2 cellular contexts compared by ENCODE assay signal in the genomic region with DNA sequence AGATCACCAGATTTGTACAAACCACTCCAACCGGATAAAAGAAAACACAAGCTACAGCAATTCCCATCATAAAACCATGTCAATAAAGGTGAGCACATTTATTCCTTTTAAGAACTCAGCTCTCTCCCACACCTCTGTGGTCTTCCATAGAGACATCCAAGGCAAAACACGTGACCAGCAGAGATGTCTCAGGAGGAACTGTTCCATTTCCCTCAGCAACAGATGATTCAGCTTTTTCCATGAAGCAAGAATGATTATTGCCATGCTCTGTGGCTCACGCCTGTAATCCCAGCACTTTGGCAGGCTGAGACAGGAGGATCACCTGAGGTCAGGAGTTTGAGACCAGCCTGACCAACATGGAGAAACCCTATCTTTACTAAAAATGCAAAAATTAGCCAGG.
TF ChIP-seq lines count a peak whose summit lies in the region.

No MANE protein-coding gene starts in this region.

TF ChIP-seq in GM23338, 12 proteins besides CTCF, POLR2A, EP300 and RAD21 (continues in another document):
- TF ChIP-seq, protein P1, sequence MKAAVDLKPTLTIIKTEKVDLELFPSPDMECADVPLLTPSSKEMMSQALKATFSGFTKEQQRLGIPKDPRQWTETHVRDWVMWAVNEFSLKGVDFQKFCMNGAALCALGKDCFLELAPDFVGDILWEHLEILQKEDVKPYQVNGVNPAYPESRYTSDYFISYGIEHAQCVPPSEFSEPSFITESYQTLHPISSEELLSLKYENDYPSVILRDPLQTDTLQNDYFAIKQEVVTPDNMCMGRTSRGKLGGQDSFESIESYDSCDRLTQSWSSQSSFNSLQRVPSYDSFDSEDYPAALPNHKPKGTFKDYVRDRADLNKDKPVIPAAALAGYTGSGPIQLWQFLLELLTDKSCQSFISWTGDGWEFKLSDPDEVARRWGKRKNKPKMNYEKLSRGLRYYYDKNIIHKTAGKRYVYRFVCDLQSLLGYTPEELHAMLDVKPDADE (IDR thresholded peaks at IDR 0.05): no peak
- TF ChIP-seq ZNF331 (CRISPR knock-in tag; IDR thresholded peaks at IDR 0.05; ENCODE audit: low read depth) (no peak), EZH2phosphoT487 (IDR thresholded peaks at IDR 0.05; ENCODE audit: unreplicated experiment) (no peak), NANOG (IDR thresholded peaks at IDR 0.05; ENCODE audit: borderline replicate concordance) (no peak), EZH2 (IDR thresholded peaks at IDR 0.05; ENCODE audit: low read depth, unreplicated experiment) (no peak), ZNF114 (CRISPR knock-in tag; IDR thresholded peaks at IDR 0.05) (no peak), JUNB (IDR thresholded peaks at IDR 0.05; ENCODE audit: unreplicated experiment) (no peak), STAT1 (IDR thresholded peaks at IDR 0.05; ENCODE audit: unreplicated experiment) (no peak)
- TF ChIP-seq, protein P2, sequence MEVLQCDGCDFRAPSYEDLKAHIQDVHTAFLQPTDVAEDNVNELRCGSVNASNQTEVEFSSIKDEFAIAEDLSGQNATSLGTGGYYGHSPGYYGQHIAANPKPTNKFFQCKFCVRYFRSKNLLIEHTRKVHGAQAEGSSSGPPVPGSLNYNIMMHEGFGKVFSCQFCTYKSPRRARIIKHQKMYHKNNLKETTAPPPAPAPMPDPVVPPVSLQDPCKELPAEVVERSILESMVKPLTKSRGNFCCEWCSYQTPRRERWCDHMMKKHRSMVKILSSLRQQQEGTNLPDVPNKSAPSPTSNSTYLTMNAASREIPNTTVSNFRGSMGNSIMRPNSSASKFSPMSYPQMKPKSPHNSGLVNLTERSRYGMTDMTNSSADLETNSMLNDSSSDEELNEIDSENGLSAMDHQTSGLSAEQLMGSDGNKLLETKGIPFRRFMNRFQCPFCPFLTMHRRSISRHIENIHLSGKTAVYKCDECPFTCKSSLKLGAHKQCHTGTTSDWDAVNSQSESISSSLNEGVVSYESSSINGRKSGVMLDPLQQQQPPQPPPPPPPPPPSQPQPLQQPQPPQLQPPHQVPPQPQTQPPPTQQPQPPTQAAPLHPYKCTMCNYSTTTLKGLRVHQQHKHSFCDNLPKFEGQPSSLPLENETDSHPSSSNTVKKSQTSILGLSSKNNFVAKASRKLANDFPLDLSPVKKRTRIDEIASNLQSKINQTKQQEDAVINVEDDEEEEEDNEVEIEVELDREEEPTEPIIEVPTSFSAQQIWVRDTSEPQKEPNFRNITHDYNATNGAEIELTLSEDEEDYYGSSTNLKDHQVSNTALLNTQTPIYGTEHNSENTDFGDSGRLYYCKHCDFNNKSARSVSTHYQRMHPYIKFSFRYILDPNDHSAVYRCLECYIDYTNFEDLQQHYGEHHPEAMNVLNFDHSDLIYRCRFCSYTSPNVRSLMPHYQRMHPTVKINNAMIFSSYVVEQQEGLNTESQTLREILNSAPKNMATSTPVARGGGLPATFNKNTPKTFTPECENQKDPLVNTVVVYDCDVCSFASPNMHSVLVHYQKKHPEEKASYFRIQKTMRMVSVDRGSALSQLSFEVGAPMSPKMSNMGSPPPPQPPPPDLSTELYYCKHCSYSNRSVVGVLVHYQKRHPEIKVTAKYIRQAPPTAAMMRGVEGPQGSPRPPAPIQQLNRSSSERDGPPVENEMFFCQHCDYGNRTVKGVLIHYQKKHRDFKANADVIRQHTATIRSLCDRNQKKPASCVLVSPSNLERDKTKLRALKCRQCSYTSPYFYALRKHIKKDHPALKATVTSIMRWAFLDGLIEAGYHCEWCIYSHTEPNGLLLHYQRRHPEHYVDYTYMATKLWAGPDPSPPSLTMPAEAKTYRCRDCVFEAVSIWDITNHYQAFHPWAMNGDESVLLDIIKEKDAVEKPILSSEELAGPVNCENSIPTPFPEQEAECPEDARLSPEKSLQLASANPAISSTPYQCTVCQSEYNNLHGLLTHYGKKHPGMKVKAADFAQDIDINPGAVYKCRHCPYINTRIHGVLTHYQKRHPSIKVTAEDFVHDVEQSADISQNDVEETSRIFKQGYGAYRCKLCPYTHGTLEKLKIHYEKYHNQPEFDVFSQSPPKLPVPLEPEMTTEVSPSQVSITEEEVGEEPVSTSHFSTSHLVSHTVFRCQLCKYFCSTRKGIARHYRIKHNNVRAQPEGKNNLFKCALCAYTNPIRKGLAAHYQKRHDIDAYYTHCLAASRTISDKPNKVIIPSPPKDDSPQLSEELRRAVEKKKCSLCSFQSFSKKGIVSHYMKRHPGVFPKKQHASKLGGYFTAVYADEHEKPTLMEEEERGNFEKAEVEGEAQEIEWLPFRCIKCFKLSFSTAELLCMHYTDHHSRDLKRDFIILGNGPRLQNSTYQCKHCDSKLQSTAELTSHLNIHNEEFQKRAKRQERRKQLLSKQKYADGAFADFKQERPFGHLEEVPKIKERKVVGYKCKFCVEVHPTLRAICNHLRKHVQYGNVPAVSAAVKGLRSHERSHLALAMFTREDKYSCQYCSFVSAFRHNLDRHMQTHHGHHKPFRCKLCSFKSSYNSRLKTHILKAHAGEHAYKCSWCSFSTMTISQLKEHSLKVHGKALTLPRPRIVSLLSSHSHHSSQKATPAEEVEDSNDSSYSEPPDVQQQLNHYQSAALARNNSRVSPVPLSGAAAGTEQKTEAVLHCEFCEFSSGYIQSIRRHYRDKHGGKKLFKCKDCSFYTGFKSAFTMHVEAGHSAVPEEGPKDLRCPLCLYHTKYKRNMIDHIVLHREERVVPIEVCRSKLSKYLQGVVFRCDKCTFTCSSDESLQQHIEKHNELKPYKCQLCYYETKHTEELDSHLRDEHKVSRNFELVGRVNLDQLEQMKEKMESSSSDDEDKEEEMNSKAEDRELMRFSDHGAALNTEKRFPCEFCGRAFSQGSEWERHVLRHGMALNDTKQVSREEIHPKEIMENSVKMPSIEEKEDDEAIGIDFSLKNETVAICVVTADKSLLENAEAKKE (CRISPR knock-in tag; IDR thresholded peaks at IDR 0.05): no peak
- TF ChIP-seq, protein P3, sequence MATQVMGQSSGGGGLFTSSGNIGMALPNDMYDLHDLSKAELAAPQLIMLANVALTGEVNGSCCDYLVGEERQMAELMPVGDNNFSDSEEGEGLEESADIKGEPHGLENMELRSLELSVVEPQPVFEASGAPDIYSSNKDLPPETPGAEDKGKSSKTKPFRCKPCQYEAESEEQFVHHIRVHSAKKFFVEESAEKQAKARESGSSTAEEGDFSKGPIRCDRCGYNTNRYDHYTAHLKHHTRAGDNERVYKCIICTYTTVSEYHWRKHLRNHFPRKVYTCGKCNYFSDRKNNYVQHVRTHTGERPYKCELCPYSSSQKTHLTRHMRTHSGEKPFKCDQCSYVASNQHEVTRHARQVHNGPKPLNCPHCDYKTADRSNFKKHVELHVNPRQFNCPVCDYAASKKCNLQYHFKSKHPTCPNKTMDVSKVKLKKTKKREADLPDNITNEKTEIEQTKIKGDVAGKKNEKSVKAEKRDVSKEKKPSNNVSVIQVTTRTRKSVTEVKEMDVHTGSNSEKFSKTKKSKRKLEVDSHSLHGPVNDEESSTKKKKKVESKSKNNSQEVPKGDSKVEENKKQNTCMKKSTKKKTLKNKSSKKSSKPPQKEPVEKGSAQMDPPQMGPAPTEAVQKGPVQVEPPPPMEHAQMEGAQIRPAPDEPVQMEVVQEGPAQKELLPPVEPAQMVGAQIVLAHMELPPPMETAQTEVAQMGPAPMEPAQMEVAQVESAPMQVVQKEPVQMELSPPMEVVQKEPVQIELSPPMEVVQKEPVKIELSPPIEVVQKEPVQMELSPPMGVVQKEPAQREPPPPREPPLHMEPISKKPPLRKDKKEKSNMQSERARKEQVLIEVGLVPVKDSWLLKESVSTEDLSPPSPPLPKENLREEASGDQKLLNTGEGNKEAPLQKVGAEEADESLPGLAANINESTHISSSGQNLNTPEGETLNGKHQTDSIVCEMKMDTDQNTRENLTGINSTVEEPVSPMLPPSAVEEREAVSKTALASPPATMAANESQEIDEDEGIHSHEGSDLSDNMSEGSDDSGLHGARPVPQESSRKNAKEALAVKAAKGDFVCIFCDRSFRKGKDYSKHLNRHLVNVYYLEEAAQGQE (IDR thresholded peaks at IDR 0.05; ENCODE audit: unreplicated experiment): no peak

TF ChIP-seq in K562, 482 proteins besides CTCF, POLR2A, EP300 and RAD21:
- TF ChIP-seq, protein P4, sequence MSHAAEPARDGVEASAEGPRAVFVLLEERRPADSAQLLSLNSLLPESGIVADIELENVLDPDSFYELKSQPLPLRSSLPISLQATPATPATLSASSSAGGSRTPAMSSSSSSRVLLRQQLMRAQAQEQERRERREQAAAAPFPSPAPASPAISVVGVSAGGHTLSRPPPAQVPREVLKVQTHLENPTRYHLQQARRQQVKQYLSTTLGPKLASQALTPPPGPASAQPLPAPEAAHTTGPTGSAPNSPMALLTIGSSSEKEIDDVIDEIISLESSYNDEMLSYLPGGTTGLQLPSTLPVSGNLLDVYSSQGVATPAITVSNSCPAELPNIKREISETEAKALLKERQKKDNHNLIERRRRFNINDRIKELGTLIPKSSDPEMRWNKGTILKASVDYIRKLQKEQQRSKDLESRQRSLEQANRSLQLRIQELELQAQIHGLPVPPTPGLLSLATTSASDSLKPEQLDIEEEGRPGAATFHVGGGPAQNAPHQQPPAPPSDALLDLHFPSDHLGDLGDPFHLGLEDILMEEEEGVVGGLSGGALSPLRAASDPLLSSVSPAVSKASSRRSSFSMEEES (CRISPR knock-in tag; IDR thresholded peaks at IDR 0.05): peak; percentile 36
- TF ChIP-seq HMGN3 (IDR thresholded peaks at IDR 0.05; ENCODE audit: borderline replicate concordance, extremely low read depth, insufficient read length, low read depth, low read length) (no peak), NFE2 (IDR thresholded peaks at IDR 0.05; ENCODE audit: low read depth) (0 out of 2 replicates have a peak, but pooled peaks have one; percentile 15), RFX5 (IDR thresholded peaks at IDR 0.05; ENCODE audit: low read depth, low read length) (peak; percentile 51; the same call in 1 of the 2 replicates), MAFG (tag; conservative IDR thresholded peaks at IDR 0.05) (0 out of 2 replicates have a peak, but pooled peaks have one; percentile 18), ZNF764 (CRISPR knock-in tag; IDR thresholded peaks at IDR 0.05; ENCODE audit: low read depth) (no peak)
- TF ChIP-seq, protein P5, sequence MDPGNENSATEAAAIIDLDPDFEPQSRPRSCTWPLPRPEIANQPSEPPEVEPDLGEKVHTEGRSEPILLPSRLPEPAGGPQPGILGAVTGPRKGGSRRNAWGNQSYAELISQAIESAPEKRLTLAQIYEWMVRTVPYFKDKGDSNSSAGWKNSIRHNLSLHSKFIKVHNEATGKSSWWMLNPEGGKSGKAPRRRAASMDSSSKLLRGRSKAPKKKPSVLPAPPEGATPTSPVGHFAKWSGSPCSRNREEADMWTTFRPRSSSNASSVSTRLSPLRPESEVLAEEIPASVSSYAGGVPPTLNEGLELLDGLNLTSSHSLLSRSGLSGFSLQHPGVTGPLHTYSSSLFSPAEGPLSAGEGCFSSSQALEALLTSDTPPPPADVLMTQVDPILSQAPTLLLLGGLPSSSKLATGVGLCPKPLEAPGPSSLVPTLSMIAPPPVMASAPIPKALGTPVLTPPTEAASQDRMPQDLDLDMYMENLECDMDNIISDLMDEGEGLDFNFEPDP (CRISPR knock-in tag; IDR thresholded peaks at IDR 0.05): no peak
TF ChIP-seq in K562: peak in this region for 4.
